8 cellular contexts compared by ENCODE assay signal in genomic region chr20:53594068-53595017, GRCh38. TPM values are rescaled to one million over a fixed set of nuclear protein-coding genes. Genes with fewer than 3 reads are reported as not detected.
DNase-seq lines count a peak whose midpoint lies in the region; ATAC-seq and TF ChIP-seq lines count a peak whose summit lies in the region.

No MANE protein-coding gene starts in this region.

- H3K4me1 Mint-ChIP-seq in activated naive CD8-positive, alpha-beta T cell treated with anti-CD3 and anti-CD28 coated beads, Interleukin-2, amount 50 U/mL, for 24 hours = peaks cover 59% of the 10 kb centered on the region
- H3K4me1 Mint-ChIP-seq in progenitor cell of endocrine pancreas (ENCODE audit: low read depth) = peaks cover 51% of the 10 kb centered on the region

- H3K27ac ChIP-seq in SU-DHL-6 (ENCODE audit: low read depth, low read length) (peak overlapping the region; percentile 72), upper lobe of right lung (peak overlapping the region; percentile 97)

- H3K4me3 Mint-ChIP-seq in activated naive CD8-positive, alpha-beta T cell treated with anti-CD3 and anti-CD28 coated beads, Interleukin-2, amount 50 U/mL, for 24 hours = peak overlapping the region; percentile 95
- H3K4me3 Mint-ChIP-seq in progenitor cell of endocrine pancreas (ENCODE audit: low read depth) = peak overlapping the region; percentile 77

- peak overlapping the region; percentile 81 for H2AFZ ChIP-seq in SU-DHL-6 (ENCODE audit: low read depth, low read length, severe bottlenecking)

- H3K36me3 Mint-ChIP-seq in activated naive CD8-positive, alpha-beta T cell treated with anti-CD3 and anti-CD28 coated beads, Interleukin-2, amount 50 U/mL, for 24 hours (ENCODE audit: low read depth) = peaks cover 6% of the 10 kb centered on the region
- H3K36me3 Mint-ChIP-seq in progenitor cell of endocrine pancreas (ENCODE audit: insufficient read depth) = no peaks in the 10 kb centered on the region

- no peaks in the 10 kb centered on the region for H4K20me1 ChIP-seq in SU-DHL-6 (ENCODE audit: low read depth, low read length)

- DNase-seq in GM12865 (ENCODE audit: low read depth) (peak; percentile 98), NCI-H1105 treated with DMSO at 0.1 percent for 48 hours (lab: John Stamatoyannopoulos, UW) (peak; percentile 85), left cardiac atrium (peak; percentile 97), progenitor cell of endocrine pancreas (ENCODE audit: low spot score, unreplicated experiment) (peak; percentile 97), upper lobe of right lung (peak; percentile 97)
- peak; percentile 99 for DNase-seq in activated naive CD8-positive, alpha-beta T cell treated with anti-CD3 and anti-CD28 coated beads, Interleukin-2, amount 50 U/mL, for 24 hours

- ATAC-seq in HG02642 (IDR thresholded peaks at IDR 0.05; ENCODE audit: poor library complexity, unreplicated experiment) (peak; percentile 74), left cardiac atrium (peak; percentile 93 to 94), upper lobe of right lung (peak; percentile 95)
- ATAC-seq in activated naive CD8-positive, alpha-beta T cell treated with anti-CD3 and anti-CD28 coated beads, Interleukin-2, amount 50 U/mL, for 24 hours = peak; percentile 82

- no peaks in the 10 kb centered on the region for H3K9me2 ChIP-seq in SU-DHL-6 (replicated peaks; ENCODE audit: insufficient read depth, low read length)

- H3K27me3 Mint-ChIP-seq in activated naive CD8-positive, alpha-beta T cell treated with anti-CD3 and anti-CD28 coated beads, Interleukin-2, amount 50 U/mL, for 24 hours = no peaks in the 10 kb centered on the region
- H3K27me3 Mint-ChIP-seq in progenitor cell of endocrine pancreas = no peaks in the 10 kb centered on the region

- peaks cover 27% of the 10 kb centered on the region; the same call in 1 of the 2 replicates for H3K79me2 ChIP-seq in SU-DHL-6 (ENCODE audit: insufficient read depth, low read length)

- peak; percentile 33 for TF ChIP-seq CTCF in GM12865 (IDR thresholded peaks at IDR 0.05; ENCODE audit: insufficient read depth, low read depth, low read length, missing control alignments)
- peak; percentile 30 for TF ChIP-seq CTCF in SU-DHL-6 (IDR thresholded peaks at IDR 0.05; ENCODE audit: insufficient read depth, low read length, poor library complexity, severe bottlenecking)
- peak; percentile 63 for TF ChIP-seq CTCF in progenitor cell of endocrine pancreas (IDR thresholded peaks at IDR 0.05; ENCODE audit: unreplicated experiment)
- peak; percentile 36 for TF ChIP-seq CTCF in upper lobe of right lung (IDR thresholded peaks at IDR 0.05)

- H3K9ac ChIP-seq in SU-DHL-6 (ENCODE audit: low read length) = peak overlapping the region; percentile 88

- H3K36me3 ChIP-seq in SU-DHL-6 (ENCODE audit: low read length) = no peaks in the 10 kb centered on the region
- no peaks in the 10 kb centered on the region for H3K36me3 ChIP-seq in upper lobe of right lung

- H3K27me3 ChIP-seq in SU-DHL-6 (ENCODE audit: low read length) (no peaks in the 10 kb centered on the region), upper lobe of right lung (no peaks in the 10 kb centered on the region)

- no peaks in the 10 kb centered on the region for H3K9me3 Mint-ChIP-seq in activated naive CD8-positive, alpha-beta T cell treated with anti-CD3 and anti-CD28 coated beads, Interleukin-2, amount 50 U/mL, for 24 hours
- H3K9me3 Mint-ChIP-seq in progenitor cell of endocrine pancreas (ENCODE audit: low read depth) = no peaks in the 10 kb centered on the region

- H3K9me3 ChIP-seq in SU-DHL-6 (ENCODE audit: insufficient read depth, low read length) = no peaks in the 10 kb centered on the region
- H3K9me3 ChIP-seq in upper lobe of right lung = no peaks in the 10 kb centered on the region

- peaks cover 31% of the 10 kb centered on the region for H3F3A ChIP-seq in SU-DHL-6 (ENCODE audit: insufficient read depth)

- intact Hi-C loops in left cardiac atrium (cut with DNase I) (loop anchor here in 1 of 2 donors (5.0 kb wide), 1 partner anchor 323 kb away; no protein-coding TSS in a partner anchor), upper lobe of right lung (cut with DNase I) (no loop called here)

- H3K4me3 ChIP-seq in GM12865 (ENCODE audit: low read depth, low read length) = peak overlapping the region; percentile 86
- H3K4me3 ChIP-seq in SU-DHL-6 (ENCODE audit: insufficient read depth, low read length, poor library complexity, severe bottlenecking) = peak overlapping the region; percentile 84
- peak overlapping the region; percentile 71 for H3K4me3 ChIP-seq in upper lobe of right lung

- peak overlapping the region; percentile 91 for H3K27ac Mint-ChIP-seq in activated naive CD8-positive, alpha-beta T cell treated with anti-CD3 and anti-CD28 coated beads, Interleukin-2, amount 50 U/mL, for 24 hours
- peak overlapping the region; percentile 99 for H3K27ac Mint-ChIP-seq in progenitor cell of endocrine pancreas

- H3K4me1 ChIP-seq in upper lobe of right lung = peaks cover 12% of the 10 kb centered on the region

- peak overlapping the region; percentile 93 for H3K4me2 ChIP-seq in SU-DHL-6 (ENCODE audit: low read depth, low read length, poor library complexity, severe bottlenecking)

RNA-seq across cellular contexts. Expression of gene ZNF217, which starts 0.7 kb away (rescaled TPM):
- 10 to 100 TPM; 12.6 to 15.8 TPM for total RNA-seq in left cardiac atrium
- total RNA-seq in progenitor cell of endocrine pancreas = 68.4 and 76.3 TPM in 2 replicates
- total RNA-seq in upper lobe of right lung = 30.9 TPM

Comparison
In these comparisons a context has a peak if more than half of its experiments do, and no peak if none do; other contexts are left out.
1. Peak in every context shown above with its lines: DNase-seq, ATAC-seq, H3K4me3 ChIP-seq and H3K27ac ChIP-seq.